9 cellular contexts compared by ENCODE assay signal in genomic region chr1:116020668-116021272, GRCh38. TPM values are rescaled to one million over a fixed set of nuclear protein-coding genes. Genes with fewer than 3 reads are reported as not detected.
DNase-seq lines count a peak whose midpoint lies in the region; ATAC-seq, FAIRE-seq and TF ChIP-seq lines count a peak whose summit lies in the region.
"Had no signal": no experiment of that assay in that cellular context is flagged by ENCODE, and none has a peak within 500 bp of the region (broad histone marks: within the 10 kb centered on the region; RNA-seq: fewer than 3 reads in every experiment).

No MANE protein-coding gene starts in this region.

- no peak overlapping the region for H2AFZ ChIP-seq in GM23248
- H2AFZ ChIP-seq in astrocyte (ENCODE audit: low read depth, low read length), result no peak overlapping the region

- FAIRE-seq in astrocyte (lab: Jason Lieb, UNC), result no peak
- FAIRE-seq: frontal cortex had no signal

- H3K79me2 ChIP-seq in GM23248 (ENCODE audit: insufficient read depth) (peaks cover 45% of the 10 kb centered on the region), astrocyte (ENCODE audit: insufficient read depth, low read length) (no peaks in the 10 kb centered on the region)

- TF ChIP-seq CTCF in GM12864 (IDR thresholded peaks at IDR 0.05; ENCODE audit: low read depth, low read length, missing control alignments) (peak; percentile 81), LNCaP clone FGC (IDR thresholded peaks at IDR 0.05; ENCODE audit: control insufficient read depth, extremely low read depth, insufficient read depth) (peak; percentile 73), astrocyte (IDR thresholded peaks at IDR 0.05; ENCODE audit: insufficient read depth, low read depth, low read length) (peak; percentile 70), gastroesophageal sphincter (IDR thresholded peaks at IDR 0.05) (peak in 2 of 4 experiments; percentile 31 to 41)

- ATAC-seq in gastroesophageal sphincter, result no peak

- H3K9me3 ChIP-seq in GM23248 (ENCODE audit: low read depth) (no peaks in the 10 kb centered on the region), SK-N-MC (ENCODE audit: low read depth, low read length) (no peaks in the 10 kb centered on the region), astrocyte (ENCODE audit: insufficient read depth, low read depth, low read length) (no peaks in the 10 kb centered on the region), gastroesophageal sphincter (no peaks in the 10 kb centered on the region)

- no peaks in the 10 kb centered on the region for H3K27me3 Mint-ChIP-seq in astrocyte (ENCODE audit: low read depth, unreplicated experiment)

- H3K27me3 ChIP-seq in GM23248 (replicated peaks; ENCODE audit: insufficient read depth) (no peaks in the 10 kb centered on the region), astrocyte (ENCODE audit: insufficient read depth, low read length) (no peaks in the 10 kb centered on the region), gastroesophageal sphincter (no peaks in the 10 kb centered on the region)

- H3K9me3 Mint-ChIP-seq in astrocyte (ENCODE audit: unreplicated experiment), result no peaks in the 10 kb centered on the region

- H4K20me1 ChIP-seq in GM23248 (ENCODE audit: insufficient read depth), result no peaks in the 10 kb centered on the region
- H4K20me1 ChIP-seq in astrocyte (ENCODE audit: insufficient read depth, low read length), result no peaks in the 10 kb centered on the region

- no peaks in the 10 kb centered on the region for H3K4me1 Mint-ChIP-seq in astrocyte (ENCODE audit: low read depth, unreplicated experiment)

- H3K9ac ChIP-seq in GM23248 (no peak overlapping the region), SK-N-MC (ENCODE audit: insufficient read length) (no peak overlapping the region), astrocyte (ENCODE audit: low read length) (no peak overlapping the region)

- no peak overlapping the region for H3K4me3 ChIP-seq in GM12864 (ENCODE audit: low read depth, low read length)
- H3K4me3 ChIP-seq in GM23248, result no peak overlapping the region
- no peak overlapping the region for H3K4me3 ChIP-seq in LNCaP clone FGC (ENCODE audit: low read depth, low read length)
- no peak overlapping the region for H3K4me3 ChIP-seq in SK-N-MC
- H3K4me3 ChIP-seq in astrocyte (ENCODE audit: insufficient read depth, low read depth, low read length), result no peak overlapping the region
- no peak overlapping the region for H3K4me3 ChIP-seq in gastroesophageal sphincter

- no peak overlapping the region for H3K4me3 Mint-ChIP-seq in astrocyte (ENCODE audit: unreplicated experiment)

- TF ChIP-seq POLR2A in gastroesophageal sphincter (IDR thresholded peaks at IDR 0.05), result no peak

- in situ Hi-C loops in GM23248 (cut with MboI), result no loop called here

- peaks cover 30% of the 10 kb centered on the region; the same call in 1 of the 2 replicates for H3K36me3 ChIP-seq in GM23248 (ENCODE audit: low read depth)
- H3K36me3 ChIP-seq in SK-N-MC (ENCODE audit: insufficient read depth, low read length), result no peaks in the 10 kb centered on the region
- H3K36me3 ChIP-seq in astrocyte (ENCODE audit: insufficient read depth, low read length), result no peaks in the 10 kb centered on the region
- H3K36me3 ChIP-seq in gastroesophageal sphincter, result peaks cover 0 to 11% of the 10 kb centered on the region in 2 donors

- H3K4me1 ChIP-seq in GM23248 (ENCODE audit: insufficient read depth) (no peaks in the 10 kb centered on the region), astrocyte (ENCODE audit: insufficient read depth, low read length) (no peaks in the 10 kb centered on the region), gastroesophageal sphincter (no peaks in the 10 kb centered on the region)

- TF ChIP-seq EP300 in gastroesophageal sphincter (IDR thresholded peaks at IDR 0.05), result no peak

- no peak overlapping the region for H3K27ac ChIP-seq in GM23248
- H3K27ac ChIP-seq in SK-N-MC, result no peak overlapping the region
- H3K27ac ChIP-seq in astrocyte (ENCODE audit: low read depth, low read length), result no peak overlapping the region
- H3K27ac ChIP-seq in gastroesophageal sphincter, result no peak overlapping the region

- peaks cover 20% of the 10 kb centered on the region for H3K36me3 Mint-ChIP-seq in astrocyte (ENCODE audit: low read depth, unreplicated experiment)

- peaks cover 6% of the 10 kb centered on the region; the same call in 1 of the 2 replicates for H3F3A ChIP-seq in GM23248 (ENCODE audit: insufficient read depth)

- 85 to 87% methylated on average over 5 of the region's 5 CpGs for WGBS in GM23248 (ENCODE audit: low coverage in 1 of 2, low lambda C conversion rate in 2 of 2, missing lambda C conversion rate in 2 of 2), 2 experiments
- 59 to 63% methylated on average over 5 of the region's 5 CpGs for WGBS in gastroesophageal sphincter (ENCODE audit: low coverage in 1 of 2), 2 donors

- no peaks in the 10 kb centered on the region for H3K9me2 ChIP-seq in GM23248 (ENCODE audit: insufficient read depth)

- H3K27ac Mint-ChIP-seq in astrocyte (ENCODE audit: unreplicated experiment), result no peak overlapping the region

- DNase-seq in GM12864 (ENCODE audit: low read depth), result peak; percentile 48
- peak; percentile 73 for DNase-seq in GM23248
- peak; percentile 60 for DNase-seq in LNCaP clone FGC (ENCODE audit: low read depth)
- peak; percentile 34 for DNase-seq in SK-N-MC (ENCODE audit: low read depth, low spot score)
- peak; percentile 34 for DNase-seq in astrocyte (ENCODE audit: low read depth)
- peak; percentile 48 for DNase-seq in iPS DF 19.7 (ENCODE audit: low read depth, low spot score)
- peak; percentile 64 for DNase-seq in stimulated activated CD4-positive, alpha-beta T cell treated with anti-CD3 and anti-CD28 coated beads, Interleukin-15, amount 100 ng/mL, for 24 hours

- no peak overlapping the region for H3K4me2 ChIP-seq in GM23248 (ENCODE audit: unreplicated experiment)
- no peak overlapping the region for H3K4me2 ChIP-seq in astrocyte (ENCODE audit: low read length)

RNA-seq across cellular contexts. Expression of gene SLC22A15, which starts 44.5 kb away (rescaled TPM):
- total RNA-seq in GM23248 (2014; rRNA removed; shearing (Covaris generic)), result 14.7 and 15.0 TPM in 2 replicates
- 5.7 and 6.3 TPM in 2 replicates for polyA plus RNA-seq in GM23248 (2016; fragmentation: Nextera tagmentation; extraction: Ambion mirVana)
- 10.3 and 12.0 TPM in 2 replicates for total RNA-seq in astrocyte
- total RNA-seq in gastroesophageal sphincter, result 1 to 10 TPM; 2.3 to 6.5 (median 4.1) TPM
